1 cellular context compared by ENCODE assay signal in the genomic region with DNA sequence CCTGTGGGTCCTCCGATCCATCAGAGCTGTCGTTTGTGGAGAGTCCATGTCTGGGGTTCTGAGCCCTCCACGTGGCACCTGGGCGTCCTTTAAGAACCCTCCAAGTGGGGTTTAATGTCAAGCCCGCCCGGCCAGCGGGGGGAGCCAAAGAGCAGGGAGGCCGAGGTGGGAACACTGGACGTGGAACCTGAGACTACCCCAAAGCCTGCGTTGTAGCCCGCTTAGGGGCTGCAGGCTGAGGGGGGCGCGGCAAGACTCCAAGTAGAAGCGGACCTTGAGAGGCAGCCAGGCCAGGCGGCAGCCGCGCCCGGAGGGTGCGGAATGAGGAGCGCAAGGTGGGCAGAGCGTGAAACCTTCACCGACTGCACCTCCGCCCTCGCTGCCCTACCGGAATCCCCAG.
TF ChIP-seq lines count a peak whose summit lies in the region.

No MANE protein-coding gene starts in this region.

TF ChIP-seq in H1, 55 proteins besides CTCF, POLR2A, EP300 and RAD21:
- TF ChIP-seq BACH1 (IDR thresholded peaks at IDR 0.05; ENCODE audit: low read length) = no peak
- TF ChIP-seq, protein P1, sequence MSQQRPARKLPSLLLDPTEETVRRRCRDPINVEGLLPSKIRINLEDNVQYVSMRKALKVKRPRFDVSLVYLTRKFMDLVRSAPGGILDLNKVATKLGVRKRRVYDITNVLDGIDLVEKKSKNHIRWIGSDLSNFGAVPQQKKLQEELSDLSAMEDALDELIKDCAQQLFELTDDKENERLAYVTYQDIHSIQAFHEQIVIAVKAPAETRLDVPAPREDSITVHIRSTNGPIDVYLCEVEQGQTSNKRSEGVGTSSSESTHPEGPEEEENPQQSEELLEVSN (IDR thresholded peaks at IDR 0.05) = peak; percentile 14; the same call in 1 of the 2 replicates
